Comparison of ENCODE assay signal across 14 cellular contexts in genomic region chr18:55988537-55988936, GRCh38.
DNase-seq lines count a peak whose midpoint lies in the region; ATAC-seq and TF ChIP-seq lines count a peak whose summit lies in the region.
"Had no signal": no experiment of that assay in that cellular context is flagged by ENCODE, and none has a peak within 500 bp of the region (broad histone marks: within the 10 kb centered on the region; RNA-seq: fewer than 3 reads in every experiment).

No MANE protein-coding gene starts in this region.

- DNase-seq in MCF 10A (ENCODE audit: unreplicated experiment) (peak; percentile 5), breast epithelium (ENCODE audit: low spot score in 2 of 2) (no peak), epithelial cell of esophagus (ENCODE audit: low read depth) (peak; percentile 42), memory B cell (ENCODE audit: low spot score in 2 of 2) (no peak), vagina (ENCODE audit: extremely low spot score in 2 of 2) (no peak), NCI-H526 (lab: John Stamatoyannopoulos, UW) (no peak)
- DNase-seq: activated CD4-positive, alpha-beta T cell treated with anti-CD3 and anti-CD28 coated beads, Interleukin-2, amount 50 U/mL, for 48 hours; activated gamma-delta T cell; central memory CD4-positive, alpha-beta T cell; NCI-H2029; T-helper 17 cell had no signal

- CTCF ChIA-PET in MCF 10A (lab: Yijun Ruan, JAX): no interaction called here

- H3K27ac Mint-ChIP-seq in MCF 10A (ENCODE audit: low read depth, unreplicated experiment): no peak overlapping the region
- H3K27ac Mint-ChIP-seq in memory B cell: no peak overlapping the region
- H3K27ac Mint-ChIP-seq: T-helper 17 cell had no signal

- H3K4me3 ChIP-seq in breast epithelium (no peak overlapping the region), epithelial cell of esophagus (ENCODE audit: low read length) (no peak overlapping the region), vagina (no peak overlapping the region)

- POLR2A ChIA-PET in MCF 10A (lab: Yijun Ruan, JAX): no interaction called here

- H3K4me1 ChIP-seq in breast epithelium: no peaks in the 10 kb centered on the region
- H3K4me1 ChIP-seq in vagina: no peaks in the 10 kb centered on the region

- H3K9me3 ChIP-seq in breast epithelium (peaks cover 0 to 11% of the 10 kb centered on the region in 2 donors), vagina (no peaks in the 10 kb centered on the region)

- H3K36me3 Mint-ChIP-seq in MCF 10A (ENCODE audit: insufficient read depth, unreplicated experiment): no peaks in the 10 kb centered on the region
- peaks cover 4% of the 10 kb centered on the region for H3K36me3 Mint-ChIP-seq in memory B cell

- TF ChIP-seq CTCF in MCF 10A (IDR thresholded peaks at IDR 0.05; ENCODE audit: unreplicated experiment) (no peak), breast epithelium (IDR thresholded peaks at IDR 0.05) (no peak), epithelial cell of esophagus (IDR thresholded peaks at IDR 0.05; ENCODE audit: insufficient read depth, low read depth, low read length, missing control alignments) (no peak), vagina (IDR thresholded peaks at IDR 0.05) (no peak)

- ATAC-seq in memory B cell (ENCODE audit: low read depth) (peak; percentile 75), HG03280 (IDR thresholded peaks at IDR 0.05; ENCODE audit: unreplicated experiment) (no peak), HG03442 (IDR thresholded peaks at IDR 0.05; ENCODE audit: unreplicated experiment) (no peak)
- ATAC-seq: Panc1, T-helper 17 cell had no signal

- H3K36me3 ChIP-seq in breast epithelium: no peaks in the 10 kb centered on the region
- no peaks in the 10 kb centered on the region for H3K36me3 ChIP-seq in vagina

- H3K27me3 Mint-ChIP-seq in MCF 10A (ENCODE audit: insufficient read depth, unreplicated experiment) (no peaks in the 10 kb centered on the region), memory B cell (no peaks in the 10 kb centered on the region)
- H3K27me3 Mint-ChIP-seq: T-helper 17 cell had no signal

- no peaks in the 10 kb centered on the region for H3K4me1 Mint-ChIP-seq in MCF 10A (ENCODE audit: insufficient read depth, unreplicated experiment)
- H3K4me1 Mint-ChIP-seq in memory B cell: no peaks in the 10 kb centered on the region
- H3K4me1 Mint-ChIP-seq: T-helper 17 cell had no signal

- intact Hi-C loops in MCF 10A (cut with micrococcal nuclease) (no loop called here), breast epithelium (cut with DNase I; ENCODE audit: low total_unique reads) (loop anchor here (5.0 kb wide), 1 partner anchor 181 kb away; no protein-coding TSS in a partner anchor), vagina (cut with DNase I) (no loop called here)

- H3K27ac ChIP-seq in breast epithelium (peak overlapping the region in 1 of 2 donors; percentile 44), vagina (peak overlapping the region; percentile 41)

- no TSS peak for BruUV-seq in MCF 10A (replicated peaks; lab: Mats Ljungman, UMichigan)

- H3K9me3 Mint-ChIP-seq in MCF 10A (ENCODE audit: unreplicated experiment): peaks cover 6% of the 10 kb centered on the region
- H3K9me3 Mint-ChIP-seq in memory B cell: peaks cover 7% of the 10 kb centered on the region

- TF ChIP-seq POLR2A in breast epithelium (IDR thresholded peaks at IDR 0.05) (no peak), vagina (IDR thresholded peaks at IDR 0.05) (no peak)

- no peaks in the 10 kb centered on the region for H3K27me3 ChIP-seq in breast epithelium
- H3K27me3 ChIP-seq in vagina: no peaks in the 10 kb centered on the region

- H3K4me3 Mint-ChIP-seq in MCF 10A (ENCODE audit: unreplicated experiment): no peak overlapping the region
- no peak overlapping the region for H3K4me3 Mint-ChIP-seq in memory B cell
- H3K4me3 Mint-ChIP-seq: T-helper 17 cell had no signal

Comparison
In these comparisons a context has a peak if more than half of its experiments do, and no peak if none do; other contexts are left out.
1. DNase-seq: peak in MCF 10A (single experiment) and epithelial cell of esophagus (single experiment); none in breast epithelium (0 of 2), memory B cell (0 of 2), vagina (0 of 2) and NCI-H526 (0 of 2).